In the genomic region with DNA sequence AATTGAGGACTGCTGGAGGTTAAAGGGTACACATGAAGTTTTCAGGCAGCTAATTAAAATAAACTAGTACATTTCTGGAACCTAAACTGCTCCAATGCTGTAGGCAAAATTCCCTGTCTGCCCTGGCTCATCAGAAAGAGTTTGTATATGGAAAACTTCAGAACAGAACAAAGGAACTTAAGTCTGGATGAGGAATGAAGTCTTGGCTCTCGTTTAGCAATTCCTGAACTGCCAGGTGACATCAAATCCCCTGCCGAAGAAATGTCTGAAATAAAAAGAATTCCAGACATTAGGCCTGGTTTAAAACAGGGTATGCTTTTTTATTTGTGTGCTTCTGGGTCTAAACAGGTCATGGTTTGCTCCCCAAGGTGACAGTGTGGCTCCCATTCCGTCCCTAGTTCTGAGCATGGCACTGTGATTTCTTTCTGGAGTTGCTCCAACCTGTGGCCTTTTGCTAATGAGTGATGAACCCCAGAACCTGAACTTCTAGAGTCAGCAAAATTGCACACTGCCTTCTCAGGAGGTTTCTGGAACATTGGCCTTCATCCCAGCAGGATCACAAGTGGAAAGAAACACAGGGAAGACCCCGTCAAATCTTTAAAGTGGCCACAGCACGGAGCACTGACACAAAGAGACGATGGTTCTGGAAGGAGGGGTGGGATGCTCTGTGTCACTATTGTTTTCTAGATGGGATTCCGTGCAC, we compare ENCODE assay signal across 13 cellular contexts.
A peak's percentile ranks its signal among the peaks of the same experiment; 100 is the strongest.
DNase-seq lines count a peak whose midpoint lies in the region; ATAC-seq and TF ChIP-seq lines count a peak whose summit lies in the region.
"Had no signal": no experiment of that assay in that cellular context is flagged by ENCODE, and none has a peak within 500 bp of the region (broad histone marks: within the 10 kb centered on the region; RNA-seq: fewer than 3 reads in every experiment).

No MANE protein-coding gene starts in this region.

- H3K9me3 Mint-ChIP-seq in chondrocyte (ENCODE audit: low read depth) = peaks cover 2% of the 10 kb centered on the region
- no peaks in the 10 kb centered on the region for H3K9me3 Mint-ChIP-seq in activated CD8-positive, alpha-beta T cell treated with anti-CD3 and anti-CD28 coated beads for 36 hours

- H3K36me3 ChIP-seq in Karpas-422 (ENCODE audit: insufficient read depth, low read length) (no peaks in the 10 kb centered on the region), lung (ENCODE audit: control insufficient read depth in 2 of 2, insufficient read depth in 2 of 2, low read length in 2 of 2) (peaks cover 0 to 2% of the 10 kb centered on the region in 2 donors), stomach (peaks cover 0 to 4% (median 0%) of the 10 kb centered on the region in 4 donors), BE2C (no peaks in the 10 kb centered on the region)

- peaks cover 63% of the 10 kb centered on the region for H3K4me1 Mint-ChIP-seq in chondrocyte (ENCODE audit: low read depth)
- no peaks in the 10 kb centered on the region for H3K4me1 Mint-ChIP-seq in activated CD8-positive, alpha-beta T cell treated with anti-CD3 and anti-CD28 coated beads for 36 hours (ENCODE audit: low read depth)
- H3K4me1 Mint-ChIP-seq: CD4-positive, CD25-positive, alpha-beta regulatory T cell had no signal

- H3K9me3 ChIP-seq in Karpas-422 (ENCODE audit: low read length) (no peaks in the 10 kb centered on the region), lung (ENCODE audit: control insufficient read depth in 2 of 2, insufficient read depth in 1 of 2, low read length in 1 of 2) (no peaks in the 10 kb centered on the region), stomach (no peaks in the 10 kb centered on the region), BE2C (no peaks in the 10 kb centered on the region)

- H3K4me1 ChIP-seq in Karpas-422 (ENCODE audit: low read length) (peaks cover 25% of the 10 kb centered on the region), lung (ENCODE audit: control insufficient read depth in 2 of 2, insufficient read depth in 2 of 2, low read length in 2 of 2) (peaks cover 12 to 19% of the 10 kb centered on the region in 2 donors), stomach (peaks cover 33 to 70% (median 58%) of the 10 kb centered on the region in 4 donors), BE2C (no peaks in the 10 kb centered on the region)

- peak overlapping the region; percentile 32 for H3K4me2 ChIP-seq in Karpas-422 (ENCODE audit: low read depth, low read length, poor library complexity, severe bottlenecking)

- WGBS in lung, 2 donors = 49 to 73% methylated on average over 7 of the region's 7 CpGs
- 43 to 65% (median 57%) methylated on average over 7 of the region's 7 CpGs for WGBS in stomach, 5 donors

- H3K9me2 ChIP-seq in Karpas-422 (replicated peaks; ENCODE audit: insufficient read depth, low read length) = no peaks in the 10 kb centered on the region

- intact Hi-C loops in stomach (cut with DNase I; ENCODE audit: low total_unique reads) = loop anchor here (10.0 kb wide), 1 partner anchor 103 kb away; no protein-coding TSS in a partner anchor
- intact Hi-C loops in activated CD8-positive, alpha-beta T cell treated with anti-CD3 and anti-CD28 coated beads for 36 hours (cut with micrococcal nuclease) = no loop called here

- no peaks in the 10 kb centered on the region for H3K27me3 Mint-ChIP-seq in chondrocyte (ENCODE audit: low read depth)
- peaks cover 12% of the 10 kb centered on the region for H3K27me3 Mint-ChIP-seq in activated CD8-positive, alpha-beta T cell treated with anti-CD3 and anti-CD28 coated beads for 36 hours

- H2AFZ ChIP-seq in Karpas-422 (ENCODE audit: low read length) = no peak overlapping the region

- no peaks in the 10 kb centered on the region for H4K20me1 ChIP-seq in Karpas-422 (ENCODE audit: insufficient read depth, low read depth, low read length)

- no peak for TF ChIP-seq EP300 in stomach (IDR thresholded peaks at IDR 0.05)

- H3K4me3 Mint-ChIP-seq in chondrocyte (ENCODE audit: unreplicated experiment) = peak overlapping the region; percentile 24
- no peak overlapping the region for H3K4me3 Mint-ChIP-seq in activated CD8-positive, alpha-beta T cell treated with anti-CD3 and anti-CD28 coated beads for 36 hours
- H3K4me3 Mint-ChIP-seq: CD4-positive, CD25-positive, alpha-beta regulatory T cell had no signal

- POLR2A ChIA-PET in activated CD8-positive, alpha-beta T cell treated with anti-CD3 and anti-CD28 coated beads for 36 hours (lab: Charles Lee) = no interaction called here

- peak overlapping the region; percentile 95 for H3K27ac Mint-ChIP-seq in chondrocyte (ENCODE audit: unreplicated experiment)
- no peak overlapping the region for H3K27ac Mint-ChIP-seq in activated CD8-positive, alpha-beta T cell treated with anti-CD3 and anti-CD28 coated beads for 36 hours
- H3K27ac Mint-ChIP-seq: CD4-positive, CD25-positive, alpha-beta regulatory T cell had no signal

- ATAC-seq in lung (ENCODE audit: insufficient read depth, low FRiP score) = no peak
- no peak for ATAC-seq in activated CD8-positive, alpha-beta T cell treated with anti-CD3 and anti-CD28 coated beads for 36 hours

- H3K27me3 ChIP-seq in Karpas-422 (ENCODE audit: low read length) (no peaks in the 10 kb centered on the region), lung (ENCODE audit: control insufficient read depth, insufficient read depth) (no peaks in the 10 kb centered on the region), stomach (no peaks in the 10 kb centered on the region), BE2C (peaks cover 28% of the 10 kb centered on the region)

- CTCF ChIA-PET in activated CD8-positive, alpha-beta T cell treated with anti-CD3 and anti-CD28 coated beads for 36 hours (lab: Charles Lee) = no interaction called here

- no peaks in the 10 kb centered on the region for H3K79me2 ChIP-seq in Karpas-422 (ENCODE audit: low read length)

- H3K27ac ChIP-seq in Karpas-422 (ENCODE audit: low read length) = no peak overlapping the region
- H3K27ac ChIP-seq in lung (ENCODE audit: low read depth in 1 of 2, low read length in 1 of 2) = peak overlapping the region; percentile 88 to 92
- peak overlapping the region in 4 of 5 donors; percentile 69 to 85 (median 80) for H3K27ac ChIP-seq in stomach
- H3K27ac ChIP-seq: SK-N-MC had no signal

- DNase-seq in Karpas-422 (no peak), chondrocyte (ENCODE audit: low spot score) (no peak), lung (ENCODE audit: low spot score) (no peak), stomach (no peak), superior temporal gyrus (ENCODE audit: extremely low spot score) (no peak), BE2C (no peak), ureter (ENCODE audit: low spot score) (no peak)
- no peak for DNase-seq in activated CD8-positive, alpha-beta T cell treated with anti-CD3 and anti-CD28 coated beads for 36 hours
- DNase-seq: activated CD4-positive, CD25-positive, alpha-beta regulatory T cell treated with anti-CD3 and anti-CD28 coated beads, Interleukin-2, amount 50 U/mL, for 72 hours; activated T-cell treated with anti-CD3 and anti-CD28 coated beads, Interleukin-2, amount 50 U/mL, for 48 hours; CD4-positive, CD25-positive, alpha-beta regulatory T cell; foreskin fibroblast had no signal

- peaks cover 4% of the 10 kb centered on the region for H3K36me3 Mint-ChIP-seq in chondrocyte (ENCODE audit: low read depth)
- no peaks in the 10 kb centered on the region for H3K36me3 Mint-ChIP-seq in activated CD8-positive, alpha-beta T cell treated with anti-CD3 and anti-CD28 coated beads for 36 hours (ENCODE audit: low read depth)
- H3K36me3 Mint-ChIP-seq: CD4-positive, CD25-positive, alpha-beta regulatory T cell had no signal

- TF ChIP-seq CTCF in chondrocyte (IDR thresholded peaks at IDR 0.05) = no peak
- TF ChIP-seq CTCF in lung (IDR thresholded peaks at IDR 0.05; ENCODE audit: control extremely low read depth, extremely low read depth) = no peak
- no peak for TF ChIP-seq CTCF in stomach (IDR thresholded peaks at IDR 0.05)
- no peak for TF ChIP-seq CTCF in activated CD8-positive, alpha-beta T cell treated with anti-CD3 and anti-CD28 coated beads for 36 hours (IDR thresholded peaks at IDR 0.05)
- TF ChIP-seq CTCF in BE2C (IDR thresholded peaks at IDR 0.05; ENCODE audit: low read depth, low read length) = no peak

- TF ChIP-seq POLR2A in stomach (IDR thresholded peaks at IDR 0.05) = no peak

- H3K4me3 ChIP-seq in Karpas-422 (ENCODE audit: low read length) = no peak overlapping the region
- peak overlapping the region; percentile 62 for H3K4me3 ChIP-seq in lung
- peak overlapping the region in 3 of 4 donors; percentile 25 to 35 (median 27) for H3K4me3 ChIP-seq in stomach
- no peak overlapping the region for H3K4me3 ChIP-seq in BE2C (ENCODE audit: low read depth, low read length)
- H3K4me3 ChIP-seq: SK-N-MC had no signal

- no peak overlapping the region for H3K9ac ChIP-seq in Karpas-422 (ENCODE audit: low read length)

Comparison
In these comparisons a context has a peak if more than half of its experiments do, and no peak if none do; other contexts are left out.
1. H3K4me3 ChIP-seq: peak in lung (single experiment) and stomach (3 of 4); none in Karpas-422 (single experiment) and BE2C (single experiment).